In genomic region chr1:66984491-66984890, GRCh38 we compare ENCODE assay signal across 9 cellular contexts. TPM values are rescaled to one million over a fixed set of nuclear protein-coding genes. Genes with fewer than 3 reads are reported as not detected.
DNase-seq lines count a peak whose midpoint lies in the region; ATAC-seq, FAIRE-seq and TF ChIP-seq lines count a peak whose summit lies in the region.
"Had no signal": no experiment of that assay in that cellular context is flagged by ENCODE, and none has a peak within 500 bp of the region (broad histone marks: within the 10 kb centered on the region; RNA-seq: fewer than 3 reads in every experiment).

No MANE protein-coding gene starts in this region.

- H3K4me3 ChIP-seq in GM12878 (no peak overlapping the region), mesendoderm (ENCODE audit: low read length) (no peak overlapping the region)

- DNase-seq in GM13976 (ENCODE audit: low spot score), result peak; percentile 27
- DNase-seq in GM12878 (ENCODE audit: low read depth, low spot score), result peak; percentile 62
- DNase-seq in OCI-M1 (lab: John Stamatoyannopoulos, UW), result no peak
- DNase-seq in stimulated activated CD8-positive, alpha-beta memory T cell treated with anti-CD3 and anti-CD28 coated beads, Interleukin-4, amount 100 ng/mL, for 48 hours, result no peak
- DNase-seq in mesendoderm, result no peak
- DNase-seq in NCI-H2029 treated with DMSO at 0.1 percent for 48 hours (lab: John Stamatoyannopoulos, UW), result no peak
- DNase-seq: DND-41 had no signal

- H3K4me1 ChIP-seq in GM12878 (ENCODE audit: control insufficient read depth, insufficient read depth, low read length) (peaks cover 17% of the 10 kb centered on the region), mesendoderm (ENCODE audit: control insufficient read depth, low read depth, low read length) (no peaks in the 10 kb centered on the region)

- no peak overlapping the region for H2AK5ac ChIP-seq in mesendoderm (ENCODE audit: low read length)

- H3K27me3 ChIP-seq in GM12878 (replicated peaks in 1 of 2; ENCODE audit: control insufficient read depth in 2 of 2, insufficient read depth in 2 of 2, low read length in 1 of 2) (no peaks in the 10 kb centered on the region), mesendoderm (ENCODE audit: insufficient read depth, low read length, poor library complexity) (no peaks in the 10 kb centered on the region)

- ATAC-seq in GM19467 (IDR thresholded peaks at IDR 0.05; ENCODE audit: unreplicated experiment) (peak; percentile 82), HG03095 (IDR thresholded peaks at IDR 0.05; ENCODE audit: unreplicated experiment) (peak; percentile 78), GM12878 (peak; percentile 89)

- H2BK120ac ChIP-seq in mesendoderm (ENCODE audit: low read depth, low read length), result no peak overlapping the region

- peak; percentile 80 to 84; a peak in 3 of 4 replicates for TF ChIP-seq EP300 in GM12878 (IDR thresholded peaks at IDR 0.05; ENCODE audit: borderline replicate concordance in 1 of 2, control insufficient read depth in 1 of 2, low read depth in 2 of 2, low read length in 2 of 2)

- H2BK5ac ChIP-seq in mesendoderm (ENCODE audit: low read length), result no peak overlapping the region

- no peak overlapping the region for H3K9ac ChIP-seq in GM12878 (ENCODE audit: control insufficient read depth, insufficient read depth, low read length)
- no peak overlapping the region for H3K9ac ChIP-seq in mesendoderm (ENCODE audit: low read length)

- intact Hi-C loops in GM12878 (cut with micrococcal nuclease; ENCODE audit: unreplicated experiment), result loop anchor here (2.0 to 10.0 kb wide), 4 partner anchors 54 to 440 kb away; no protein-coding TSS in a partner anchor

- WGBS in GM12878 (ENCODE audit: insufficient coverage, insufficient replicate concordance, low lambda C conversion rate, missing lambda C conversion rate), result 18% methylated on average over 1 of the region's 1 CpG
- no CpG with 5 or more reads among the region's 1 CpG for WGBS in mesendoderm (ENCODE audit: extremely low coverage, insufficient coverage, low lambda C conversion rate)

- H3K23ac ChIP-seq in mesendoderm (ENCODE audit: low read length), result no peak overlapping the region

- no peaks in the 10 kb centered on the region for H3K79me2 ChIP-seq in GM12878 (ENCODE audit: control insufficient read depth, insufficient read depth, low read length)
- no peaks in the 10 kb centered on the region for H3K79me2 ChIP-seq in mesendoderm (ENCODE audit: control insufficient read depth, insufficient read depth, low read length)

- H3K27ac ChIP-seq in GM12878 (ENCODE audit: control insufficient read depth, insufficient read depth), result no peak overlapping the region; the same call in 1 of the 2 replicates
- no peak overlapping the region for H3K27ac ChIP-seq in mesendoderm (ENCODE audit: low read depth, low read length)

- no peak overlapping the region for H3K56ac ChIP-seq in mesendoderm (ENCODE audit: low read length)

- TF ChIP-seq CTCF in GM13976 (IDR thresholded peaks at IDR 0.05; ENCODE audit: borderline replicate concordance, control extremely low read depth, extremely low read depth, insufficient read depth, missing control alignments), result no peak
- TF ChIP-seq CTCF in GM12878 (IDR thresholded peaks at IDR 0.05 in 2 of 3, conservative IDR thresholded peaks at IDR 0.05 in 1 of 3; ENCODE audit: control insufficient read depth in 2 of 3, extremely low read depth in 1 of 3, insufficient read depth in 1 of 3, low read depth in 3 of 3, low read length in 3 of 3), result no peak

- CTCF ChIA-PET in GM12878 (lab: Yijun Ruan, JAX), result interaction anchor here (0.6 to 2.8 kb wide), 6 partner anchors 11 to 554 kb away, joined by 3 to 12 read pairs (median 4); no protein-coding TSS in a partner anchor

- no peak overlapping the region for H3K18ac ChIP-seq in mesendoderm (ENCODE audit: low read length)

- H3K4ac ChIP-seq in mesendoderm (ENCODE audit: low read depth, low read length), result no peak overlapping the region

- H3K79me1 ChIP-seq in mesendoderm (ENCODE audit: low read length), result no peaks in the 10 kb centered on the region

- no peak overlapping the region for H2AFZ ChIP-seq in GM12878 (ENCODE audit: control insufficient read depth, low read depth, low read length)

- H3K4me2 ChIP-seq in GM12878 (ENCODE audit: control insufficient read depth, insufficient read depth), result peak overlapping the region; percentile 62
- H3K4me2 ChIP-seq in mesendoderm (ENCODE audit: low read length), result no peak overlapping the region

- TF ChIP-seq POLR2A in GM12878 (IDR thresholded peaks at IDR 0.05; ENCODE audit: low read depth, low read length), result no peak

- H3K9me3 ChIP-seq in GM12878 (replicated peaks; ENCODE audit: control insufficient read depth, insufficient read depth, low read length), result no peaks in the 10 kb centered on the region

- POLR2A ChIA-PET in GM12878 (lab: Charles Lee), result interaction anchor here (0.7 to 0.9 kb wide), 2 partner anchors 164 to 181 kb away, joined by 3 to 4 read pairs; no protein-coding TSS in a partner anchor

- H3K36me3 ChIP-seq in GM12878 (ENCODE audit: control insufficient read depth in 2 of 2, insufficient read depth in 2 of 2, low read length in 1 of 2), result peaks cover 0 to 19% of the 10 kb centered on the region in 2 experiments; a peak in 2 of 4 replicates
- H3K36me3 ChIP-seq in mesendoderm (ENCODE audit: control insufficient read depth, insufficient read depth, low read length), result peaks cover 3% of the 10 kb centered on the region

- peak; percentile 59 for FAIRE-seq in GM12878 (lab: Jason Lieb, UNC)

- no peak overlapping the region for H2BK15ac ChIP-seq in mesendoderm (replicated peaks; ENCODE audit: low read depth)

- no peak for TF ChIP-seq RAD21 in GM12878 (IDR thresholded peaks at IDR 0.05; ENCODE audit: insufficient read depth, low read depth, low read length)

- BruUV-seq in GM12878 (replicated peaks; lab: Mats Ljungman, UMichigan), result no TSS peak

- SMC1A ChIA-PET in GM12878 (lab: Charles Lee; ENCODE audit: uncharacterized antibody, unreplicated experiment), result interaction anchor here (0.8 to 4.9 kb wide), 6 partner anchors 9 to 227 kb away, joined by 3 to 19 read pairs (median 4); no protein-coding TSS in a partner anchor

- no peak overlapping the region for H4K8ac ChIP-seq in mesendoderm (ENCODE audit: low read depth, low read length)

- no peak overlapping the region for H4K5ac ChIP-seq in mesendoderm (ENCODE audit: low read length)

- RAD21 ChIA-PET in GM12878 (lab: Charles Lee; ENCODE audit: unreplicated experiment), result interaction anchor here (0.8 to 1.1 kb wide), 6 partner anchors 12 to 230 kb away, joined by 3 to 5 read pairs (median 4); partner anchors contain the start of gene SLC35D1

- in situ Hi-C loops in GM13976 (cut with MboI; ENCODE audit: low sequenced_read_pairs, unreplicated experiment), result no loop called here
- in situ Hi-C loops in GM12878 (cut with MboI), result loop anchor here (10.0 kb wide), 1 partner anchor 440 kb away; no protein-coding TSS in a partner anchor

- no peaks in the 10 kb centered on the region for H4K20me1 ChIP-seq in GM12878 (ENCODE audit: control insufficient read depth, insufficient read depth)

TF ChIP-seq in GM12878, 131 proteins besides CTCF, POLR2A, EP300 and RAD21 (continues in another document):
- TF ChIP-seq MEF2B (IDR thresholded peaks at IDR 0.05; ENCODE audit: partially characterized antibody, poor library complexity, severe bottlenecking), result peak; percentile 39

RNA-seq across cellular contexts. Expression of gene MIER1, which starts 59.7 kb away (rescaled TPM):
- 88.2 and 97.4 TPM in 2 replicates for total RNA-seq in GM12878 (2013; cell fraction: nucleolus; rRNA removed)
- total RNA-seq in GM12878 (2014; rRNA removed) (24.7 and 30.9 TPM in 2 replicates), GM12878 (2014; rRNA removed; fragmentation: Illumina TruSeq; extraction: Trizol) (33.9 and 34.2 TPM in 2 replicates), GM12878 (2021) (29.7 and 31.4 TPM in 2 replicates)
- polyA plus RNA-seq in GM12878 (2011; ENCODE audit: low read depth), result 10.0 TPM
- polyA plus RNA-seq in GM12878 (2011; rRNA removed) (22.8 and 39.8 TPM in 2 replicates), GM12878 (2014; fragmentation: Illumina TruSeq; extraction: Trizol) (26.6 and 32.5 TPM in 2 replicates), GM12878 (2014; fragmentation: Nextera tagmentation; extraction: Ambion mirVana) (10 to 100 TPM; 16.1 to 24.6 TPM), GM12878 (2014; rRNA removed) (13.4 and 13.6 TPM in 2 replicates), GM12878 (2016; fragmentation: Nextera tagmentation; extraction: Ambion mirVana) (10 to 100 TPM; 35.2 to 39.8 TPM)
- 6.0 and 6.5 TPM in 2 replicates for polyA plus RNA-seq in GM12878 (2011; cell fraction: cytosol; rRNA removed)
- polyA plus RNA-seq in GM12878 (2011; cell fraction: nucleus; rRNA removed), result 11.9 and 13.5 TPM in 2 replicates
- 17.3 and 18.4 TPM in 2 replicates for polyA plus RNA-seq in GM12878 (2012)
- polyA minus RNA-seq in GM12878 (2011; rRNA and poly(A)+ RNA removed), result 24.2 and 30.5 TPM in 2 replicates
- polyA minus RNA-seq in GM12878 (2011; cell fraction: cytosol; rRNA and poly(A)+ RNA removed), result 15.0 and 16.9 TPM in 2 replicates
- 32.2 and 64.8 TPM in 2 replicates for polyA minus RNA-seq in GM12878 (2011; cell fraction: nucleus; rRNA and poly(A)+ RNA removed)
- 15.1 TPM for polyA plus RNA-seq in mesendoderm (2013, experiment 1 of 2)
- 15.0 TPM for polyA plus RNA-seq in mesendoderm (2013, experiment 2 of 2)

RNA-seq across cellular contexts. Expression of gene DNAI4, which starts 59.8 kb away (rescaled TPM):
- total RNA-seq in GM12878 (2013; cell fraction: nucleolus; rRNA removed), result 0.19 TPM in 1 of 2 replicates, not detected in the other
- total RNA-seq in GM12878 (2014; rRNA removed) (0.16 TPM in 1 of 2 replicates, not detected in the other), GM12878 (2014; rRNA removed; fragmentation: Illumina TruSeq; extraction: Trizol) (0.23 and 0.27 TPM in 2 replicates), GM12878 (2021) (0.46 and 0.77 TPM in 2 replicates)
- not detected for polyA plus RNA-seq in GM12878 (2011; ENCODE audit: low read depth)
- polyA plus RNA-seq in GM12878 (2011; rRNA removed) (0.24 and 0.98 TPM in 2 replicates), GM12878 (2014; fragmentation: Illumina TruSeq; extraction: Trizol) (0.10 and 0.13 TPM in 2 replicates), GM12878 (2014; fragmentation: Nextera tagmentation; extraction: Ambion mirVana) (under 1 TPM; 0.15 to 0.21 TPM), GM12878 (2014; rRNA removed) (0.15 and 0.27 TPM in 2 replicates), GM12878 (2016; fragmentation: Nextera tagmentation; extraction: Ambion mirVana) (1 to 10 TPM; 1.2 to 2.3 TPM)
- 0.09 TPM in 1 of 2 replicates, not detected in the other for polyA plus RNA-seq in GM12878 (2011; cell fraction: cytosol; rRNA removed)
- 0.13 TPM in 1 of 2 replicates, not detected in the other for polyA plus RNA-seq in GM12878 (2011; cell fraction: nucleus; rRNA removed)
- polyA plus RNA-seq in GM12878 (2012), result 0.08 and 0.22 TPM in 2 replicates
- polyA minus RNA-seq in GM12878 (2011; rRNA and poly(A)+ RNA removed), result not detected in 2 replicates
- not detected in 2 replicates for polyA minus RNA-seq in GM12878 (2011; cell fraction: cytosol; rRNA and poly(A)+ RNA removed)
- polyA minus RNA-seq in GM12878 (2011; cell fraction: nucleus; rRNA and poly(A)+ RNA removed), result 0.10 TPM in 1 of 2 replicates, not detected in the other
- 0.34 TPM for polyA plus RNA-seq in mesendoderm (2013, experiment 1 of 2)
- polyA plus RNA-seq in mesendoderm (2013, experiment 2 of 2), result 0.34 TPM

Comparison
In these comparisons a context has a peak if more than half of its experiments do, and no peak if none do; other contexts are left out.
1. DNase-seq: peak in GM13976 (single experiment) and GM12878 (single experiment); none in OCI-M1 (single experiment), stimulated activated CD8-positive, alpha-beta memory T cell treated with anti-CD3 and anti-CD28 coated beads, Interleukin-4, amount 100 ng/mL, for 48 hours (single experiment), mesendoderm (single experiment) and NCI-H2029 treated with DMSO at 0.1 percent for 48 hours (single experiment).
2. Peak in every context shown above with its lines, with median percentiles within 50 percentile points of each other: ATAC-seq.